In the genomic region with DNA sequence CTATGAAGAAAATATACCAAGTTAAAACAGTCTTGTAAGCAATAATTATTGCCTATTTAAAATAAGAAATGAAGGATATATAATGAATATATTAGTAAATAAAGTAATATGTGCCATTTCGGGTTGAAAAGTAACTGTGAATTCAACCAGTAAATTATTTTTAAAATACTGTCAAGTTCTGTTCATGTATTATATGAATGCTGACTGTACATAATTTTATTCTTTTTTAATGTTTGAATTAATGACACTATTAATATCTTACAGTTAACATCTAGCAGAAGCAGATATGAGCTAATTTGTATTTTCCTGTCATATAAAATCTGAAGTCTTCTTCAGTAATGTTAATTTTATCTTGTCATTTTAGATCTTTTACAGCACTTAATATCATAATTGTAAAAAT, we compare ENCODE assay signal across 33 cellular contexts.
"Had no signal": no experiment of that assay in that cellular context is flagged by ENCODE, and none has a peak within 500 bp of the region (broad histone marks: within the 10 kb centered on the region; RNA-seq: fewer than 3 reads in every experiment).

No MANE protein-coding gene starts in this region.

- H3K9me3 ChIP-seq: adrenal gland, ascending aorta, body of pancreas, breast epithelium had no signal

- H3K27me3 ChIP-seq: adrenal gland, ascending aorta, body of pancreas, brain microvascular endothelial cell, breast epithelium, cardiac muscle cell had no signal

- H3K36me3 ChIP-seq: adrenal gland, ascending aorta, brain microvascular endothelial cell, breast epithelium, cardiac muscle cell had no signal

- ATAC-seq: activated naive CD4-positive, alpha-beta T cell treated with anti-CD3 and anti-CD28 coated beads, Interleukin-2, amount 50 U/mL, for 72 hours; activated naive CD8-positive, alpha-beta T cell treated with anti-CD3 and anti-CD28 coated beads, Interleukin-2, amount 50 U/mL, for 24 hours; activated T-cell treated with anti-CD3 and anti-CD28 coated beads, Interleukin-2, amount 50 U/mL, for 4 hours; activated T-cell treated with anti-CD3 and anti-CD28 coated beads, Interleukin-2, amount 50 U/mL, for 72 hours; activated T-helper 17 cell treated with anti-CD3 and anti-CD28 coated beads, Interleukin-2, amount 50 U/mL, for 72 hours; body of pancreas had no signal

- FAIRE-seq: astrocyte, bronchial epithelial cell had no signal

- H3K27ac ChIP-seq: adrenal gland, ascending aorta, body of pancreas, brain microvascular endothelial cell, breast epithelium, cardiac muscle cell had no signal

- DNase-seq: activated effector memory CD4-positive, alpha-beta T cell treated with anti-CD3 and anti-CD28 coated beads, Interleukin-2, amount 50 U/mL, for 16 hours; activated effector memory CD4-positive, alpha-beta T cell treated with Interleukin-2 at 50 U/mL for 16 hours; activated gamma-delta T cell; activated gamma-delta T cell treated with Interleukin-2 at 50 U/mL for 16 hours; activated naive CD4-positive, alpha-beta T cell; activated naive CD4-positive, alpha-beta T cell treated with anti-CD3 and anti-CD28 coated beads for 36 hours; activated naive CD4-positive, alpha-beta T cell treated with anti-CD3 and anti-CD28 coated beads, Interleukin-2, amount 10 ng/mL, durations not matched to agents 7 days and 5 days; activated naive CD4-positive, alpha-beta T cell treated with anti-CD3 and anti-CD28 coated beads, Interleukin-2, amount 50 U/mL, for 16 hours; activated naive CD4-positive, alpha-beta T cell treated with Interleukin-2 at 50 U/mL for 16 hours; activated naive CD8-positive, alpha-beta T cell treated with anti-CD3 and anti-CD28 coated beads for 36 hours; activated naive CD8-positive, alpha-beta T cell treated with anti-CD3 and anti-CD28 coated beads, Interleukin-2, amount 10 ng/mL, durations not matched to agents 7 days and 5 days; activated naive CD8-positive, alpha-beta T cell treated with anti-CD3 and anti-CD28 coated beads, Interleukin-2, amount 50 U/mL, for 24 hours; activated T-cell treated with anti-CD3 and anti-CD28 coated beads, Interleukin-2, amount 50 U/mL, for 24 hours; activated T-cell treated with anti-CD3 and anti-CD28 coated beads, Interleukin-2, amount 50 U/mL, for 4 hours; activated T-cell treated with anti-CD3 and anti-CD28 coated beads, Interleukin-2, amount 50 U/mL, for 48 hours; activated T-cell treated with anti-CD3 and anti-CD28 coated beads, Interleukin-2, amount 50 U/mL, for 72 hours; adrenal gland; amniotic stem cell; amygdala; anterior cingulate cortex; aorta; body of pancreas; brain microvascular endothelial cell; caudate nucleus; central memory CD4-positive, alpha-beta T cell; cerebellar nuclear complex had no signal

- H3K4me3 ChIP-seq: adrenal gland, ascending aorta, body of pancreas, breast epithelium, cardiac muscle cell had no signal

- H3K4me1 ChIP-seq: adrenal gland, ascending aorta, body of pancreas, breast epithelium had no signal
